ENCODE assay signal across 19 cellular contexts in genomic region chr9:7315116-7315515, GRCh38.
"Had no signal": no experiment of that assay in that cellular context is flagged by ENCODE, and none has a peak within 500 bp of the region (broad histone marks: within the 10 kb centered on the region; RNA-seq: fewer than 3 reads in every experiment).

No MANE protein-coding gene starts in this region.

- H3K9me3 ChIP-seq: colonic mucosa, right lobe of liver, SJCRH30, thyroid gland had no signal

- H3K27ac ChIP-seq: colonic mucosa, esophagus muscularis mucosa, right lobe of liver, spleen, thyroid gland had no signal

- ATAC-seq: mucosa of descending colon; natural killer cell treated with Interleukin-12 subunit alpha and Interleukin-12 subunit beta and Interleukin-15 and Interleukin-18, amount 100 ng/mL, for 72 hours; right lobe of liver; WTC11 had no signal

- H3K4me1 ChIP-seq: adrenal gland, colonic mucosa, right lobe of liver, spleen, thyroid gland had no signal

- DNase-seq: activated CD4-positive, alpha-beta memory T cell treated with anti-CD3 and anti-CD28 coated beads, Interleukin-2, amount 10 ng/mL, durations not matched to agents 7 days and 5 days; activated CD4-positive, alpha-beta T cell treated with anti-CD3 and anti-CD28 coated beads for 4 hours; activated naive CD4-positive, alpha-beta T cell treated with anti-CD3 and anti-CD28 coated beads, Interleukin-2, amount 50 U/mL, for 16 hours; activated T-cell treated with anti-CD3 and anti-CD28 coated beads, Interleukin-2, amount 50 U/mL, for 24 hours; adrenal gland; central memory CD4-positive, alpha-beta T cell; colonic mucosa; foreskin melanocyte; islet precursor cell; mucosa of descending colon; occipital lobe; right lobe of liver; spleen; T-helper 2 cell; thyroid gland had no signal

- H3K36me3 ChIP-seq: adrenal gland, colonic mucosa, esophagus muscularis mucosa, right lobe of liver, SJCRH30, spleen, thyroid gland had no signal

- H3K4me3 ChIP-seq: adrenal gland, colonic mucosa, esophagus muscularis mucosa, mucosa of descending colon, right lobe of liver, SJCRH30, spleen, thyroid gland had no signal

- H3K27me3 ChIP-seq: adrenal gland, colonic mucosa, esophagus muscularis mucosa, right lobe of liver, SJCRH30, spleen, thyroid gland had no signal
